ENCODE assay signal across 8 cellular contexts in the genomic region with DNA sequence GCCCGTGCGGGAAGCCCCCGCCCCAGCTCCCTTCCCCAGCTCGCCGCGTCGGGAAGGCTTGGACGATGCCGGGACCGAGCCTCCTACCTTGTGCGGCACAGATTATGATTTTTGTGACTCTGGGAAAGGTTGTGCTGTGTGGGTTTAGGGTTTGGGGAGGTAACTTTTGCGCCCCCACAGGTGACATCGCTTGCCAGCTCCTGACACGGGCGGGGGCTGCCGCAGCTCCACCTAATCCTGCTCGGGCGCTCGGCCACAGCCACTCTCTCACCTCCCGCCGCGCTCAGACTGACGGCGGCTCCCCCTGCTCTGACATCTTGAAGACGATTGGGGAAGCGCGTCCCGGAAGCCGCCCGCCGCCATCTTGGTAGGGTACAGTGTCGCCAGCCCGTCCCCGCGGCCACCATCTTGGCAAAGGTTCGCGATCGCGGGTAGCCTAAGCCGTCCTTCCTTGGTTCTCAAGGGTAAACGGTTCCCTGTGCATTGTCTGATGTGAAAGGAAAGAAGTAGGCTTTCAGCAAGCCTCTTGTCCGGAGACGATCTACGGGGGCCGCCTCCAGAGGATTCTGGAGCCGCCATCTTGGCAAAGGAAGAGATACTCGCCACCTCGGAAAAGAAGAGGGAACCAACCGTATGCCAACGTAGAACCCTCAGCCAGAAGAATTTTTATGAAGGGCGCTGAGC. TPM values are rescaled to one million over a fixed set of nuclear protein-coding genes. Genes with fewer than 3 reads are reported as not detected.
A peak's percentile ranks its signal among the peaks of the same experiment; 100 is the strongest.
DNase-seq lines count a peak whose midpoint lies in the region; ATAC-seq and TF ChIP-seq lines count a peak whose summit lies in the region.

No MANE protein-coding gene starts in this region.

- no peaks in the 10 kb centered on the region for H3K9me3 Mint-ChIP-seq in activated naive CD8-positive, alpha-beta T cell (ENCODE audit: low read depth)

- peak; percentile 95 for DNase-seq in Daoy (ENCODE audit: low read depth)
- peak; percentile 82 for DNase-seq in H4 (ENCODE audit: low spot score)
- DNase-seq in MM.1S, result peak; percentile 85
- peak; percentile 94 for DNase-seq in Right ventricle myocardium superior
- DNase-seq in tibial nerve (ENCODE audit: low spot score in 2 of 2), result peak; percentile 74 to 76

- 2 to 5% methylated on average over 15 to 32 of the region's 51 CpGs for WGBS in tibial nerve, 2 donors

- peaks cover 33% of the 10 kb centered on the region for H3K79me2 ChIP-seq in MM.1S (ENCODE audit: low read length)
- peaks cover 14% of the 10 kb centered on the region for H3K79me2 ChIP-seq in parathyroid adenoma

- H3K27ac ChIP-seq in MM.1S (ENCODE audit: low read length) (peak overlapping the region; percentile 96), parathyroid adenoma (peak overlapping the region; percentile 97), tibial nerve (peak overlapping the region; percentile 98 to 99 (median 98))

- no peaks in the 10 kb centered on the region for H3K27me3 Mint-ChIP-seq in activated naive CD8-positive, alpha-beta T cell

- no peaks in the 10 kb centered on the region for H3K9me3 ChIP-seq in MM.1S (replicated peaks; ENCODE audit: insufficient read depth, low read length)
- no peaks in the 10 kb centered on the region for H3K9me3 ChIP-seq in parathyroid adenoma (ENCODE audit: control insufficient read depth, low read length)
- no peaks in the 10 kb centered on the region for H3K9me3 ChIP-seq in tibial nerve

- H3K36me3 Mint-ChIP-seq in activated naive CD8-positive, alpha-beta T cell, result peaks cover 15% of the 10 kb centered on the region

- TF ChIP-seq CTCF in MM.1S (IDR thresholded peaks at IDR 0.05; ENCODE audit: low read length) (no peak; the same call in 1 of the 2 replicates), parathyroid adenoma (IDR thresholded peaks at IDR 0.05) (no peak), tibial nerve (IDR thresholded peaks at IDR 0.05) (peak in 4 of 5 experiments; percentile 9 to 33 (median 18))

- H3F3A ChIP-seq in MM.1S (ENCODE audit: insufficient read depth, low read length), result peaks cover 33% of the 10 kb centered on the region

- peaks cover 33% of the 10 kb centered on the region for H3K4me1 Mint-ChIP-seq in activated naive CD8-positive, alpha-beta T cell (ENCODE audit: low read depth)

- H3K4me1 ChIP-seq in MM.1S (ENCODE audit: low read length) (no peaks in the 10 kb centered on the region), parathyroid adenoma (no peaks in the 10 kb centered on the region), tibial nerve (peaks cover 0 to 20% (median 6%) of the 10 kb centered on the region in 4 donors)

- H3K36me3 ChIP-seq in MM.1S (replicated peaks; ENCODE audit: insufficient read depth, low read length) (no peaks in the 10 kb centered on the region), parathyroid adenoma (ENCODE audit: control insufficient read depth, insufficient read depth, low read length) (no peaks in the 10 kb centered on the region), tibial nerve (no peaks in the 10 kb centered on the region)

- H3K4me2 ChIP-seq in MM.1S (ENCODE audit: low read depth, low read length) (peak overlapping the region; percentile 98), parathyroid adenoma (ENCODE audit: low read length) (peak overlapping the region; percentile 99)

- H2AFZ ChIP-seq in MM.1S (ENCODE audit: low read length) (peak overlapping the region; percentile 88), parathyroid adenoma (peak overlapping the region; percentile 97)

- intact Hi-C loops in Right ventricle myocardium superior (cut with DNase I), result loop anchor here (10.0 kb wide), 1 partner anchor 400 kb away; no protein-coding TSS in a partner anchor

- H3K4me3 ChIP-seq in MM.1S (ENCODE audit: low read length) (peak overlapping the region; percentile 84), parathyroid adenoma (ENCODE audit: low read depth, low read length) (peak overlapping the region; percentile 60), tibial nerve (peak overlapping the region; percentile 80 to 87 (median 84))

- no peaks in the 10 kb centered on the region for H4K20me1 ChIP-seq in MM.1S (ENCODE audit: insufficient read depth, low read length)

- H3K4me3 Mint-ChIP-seq in activated naive CD8-positive, alpha-beta T cell, result peak overlapping the region; percentile 92

- TF ChIP-seq POLR2A in tibial nerve (IDR thresholded peaks at IDR 0.05), result peak; percentile 48 to 64

- H3K27me3 ChIP-seq in MM.1S (replicated peaks; ENCODE audit: insufficient read depth, low read length), result no peaks in the 10 kb centered on the region
- H3K27me3 ChIP-seq in parathyroid adenoma (ENCODE audit: control insufficient read depth, insufficient read depth, low read length), result no peaks in the 10 kb centered on the region
- H3K27me3 ChIP-seq in tibial nerve, result no peaks in the 10 kb centered on the region

- peak in 1 of 2 donors; percentile 82 for TF ChIP-seq EP300 in tibial nerve (IDR thresholded peaks at IDR 0.05)

- ATAC-seq in SK-N-SH treated with all-trans-retinoic acid at 6 μM for 48 hours (peak; percentile 56), Right ventricle myocardium superior (ENCODE audit: poor library complexity) (peak; percentile 65)

- H3K9me2 ChIP-seq in MM.1S (replicated peaks; ENCODE audit: insufficient read depth, low read length), result no peaks in the 10 kb centered on the region

- H3K9ac ChIP-seq in MM.1S (ENCODE audit: low read length) (peak overlapping the region; percentile 85), parathyroid adenoma (peak overlapping the region; percentile 70)

- peak overlapping the region; percentile 99 for H3K27ac Mint-ChIP-seq in activated naive CD8-positive, alpha-beta T cell

TF ChIP-seq in SK-N-SH treated with all-trans-retinoic acid at 6 μM for 48 hours, 23 proteins besides CTCF, POLR2A, EP300 and RAD21 (continues in another document):
- TF ChIP-seq, protein P1, sequence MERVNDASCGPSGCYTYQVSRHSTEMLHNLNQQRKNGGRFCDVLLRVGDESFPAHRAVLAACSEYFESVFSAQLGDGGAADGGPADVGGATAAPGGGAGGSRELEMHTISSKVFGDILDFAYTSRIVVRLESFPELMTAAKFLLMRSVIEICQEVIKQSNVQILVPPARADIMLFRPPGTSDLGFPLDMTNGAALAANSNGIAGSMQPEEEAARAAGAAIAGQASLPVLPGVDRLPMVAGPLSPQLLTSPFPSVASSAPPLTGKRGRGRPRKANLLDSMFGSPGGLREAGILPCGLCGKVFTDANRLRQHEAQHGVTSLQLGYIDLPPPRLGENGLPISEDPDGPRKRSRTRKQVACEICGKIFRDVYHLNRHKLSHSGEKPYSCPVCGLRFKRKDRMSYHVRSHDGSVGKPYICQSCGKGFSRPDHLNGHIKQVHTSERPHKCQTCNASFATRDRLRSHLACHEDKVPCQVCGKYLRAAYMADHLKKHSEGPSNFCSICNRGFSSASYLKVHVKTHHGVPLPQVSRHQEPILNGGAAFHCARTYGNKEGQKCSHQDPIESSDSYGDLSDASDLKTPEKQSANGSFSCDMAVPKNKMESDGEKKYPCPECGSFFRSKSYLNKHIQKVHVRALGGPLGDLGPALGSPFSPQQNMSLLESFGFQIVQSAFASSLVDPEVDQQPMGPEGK (CRISPR knock-in tag; IDR thresholded peaks at IDR 0.05; ENCODE audit: borderline replicate concordance), result peak; percentile 34; the same call in 1 of the 2 replicates
- TF ChIP-seq ESRRG (CRISPR knock-in tag; IDR thresholded peaks at IDR 0.05) (no peak), ZNF565 (CRISPR knock-in tag; conservative IDR thresholded peaks at IDR 0.05; ENCODE audit: low read depth) (peak; percentile 93), PPARA (CRISPR knock-in tag; IDR thresholded peaks at IDR 0.05; ENCODE audit: borderline replicate concordance) (no peak; the same call in 1 of the 2 replicates), BACH2 (CRISPR knock-in tag; IDR thresholded peaks at IDR 0.05; ENCODE audit: borderline replicate concordance) (no peak), OSR1 (CRISPR knock-in tag; IDR thresholded peaks at IDR 0.05) (peak; percentile 89; the same call in 1 of the 2 replicates), ZNF70 (CRISPR knock-in tag; IDR thresholded peaks at IDR 0.05) (no peak; the same call in 1 of the 2 replicates), ISL1 (CRISPR knock-in tag; IDR thresholded peaks at IDR 0.05) (no peak; the same call in 1 of the 2 replicates), CSDC2 (CRISPR knock-in tag; IDR thresholded peaks at IDR 0.05) (peak; percentile 97; the same call in 1 of the 2 replicates), ZC3H10 (CRISPR knock-in tag; IDR thresholded peaks at IDR 0.05) (peak; percentile 82), ARNTL (CRISPR knock-in tag; IDR thresholded peaks at IDR 0.05; ENCODE audit: borderline replicate concordance, low read depth) (no peak), ZFP3 (CRISPR knock-in tag; IDR thresholded peaks at IDR 0.05) (peak; percentile 90), GLIS3 (CRISPR knock-in tag; IDR thresholded peaks at IDR 0.05) (no peak)
- TF ChIP-seq, protein P2, sequence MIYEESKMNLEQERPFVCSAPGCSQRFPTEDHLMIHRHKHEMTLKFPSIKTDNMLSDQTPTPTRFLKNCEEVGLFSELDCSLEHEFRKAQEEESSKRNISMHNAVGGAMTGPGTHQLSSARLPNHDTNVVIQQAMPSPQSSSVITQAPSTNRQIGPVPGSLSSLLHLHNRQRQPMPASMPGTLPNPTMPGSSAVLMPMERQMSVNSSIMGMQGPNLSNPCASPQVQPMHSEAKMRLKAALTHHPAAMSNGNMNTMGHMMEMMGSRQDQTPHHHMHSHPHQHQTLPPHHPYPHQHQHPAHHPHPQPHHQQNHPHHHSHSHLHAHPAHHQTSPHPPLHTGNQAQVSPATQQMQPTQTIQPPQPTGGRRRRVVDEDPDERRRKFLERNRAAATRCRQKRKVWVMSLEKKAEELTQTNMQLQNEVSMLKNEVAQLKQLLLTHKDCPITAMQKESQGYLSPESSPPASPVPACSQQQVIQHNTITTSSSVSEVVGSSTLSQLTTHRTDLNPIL (CRISPR knock-in tag; IDR thresholded peaks at IDR 0.05; ENCODE audit: low read depth), result peak; percentile 18; the same call in 1 of the 2 replicates
- TF ChIP-seq, protein P3, sequence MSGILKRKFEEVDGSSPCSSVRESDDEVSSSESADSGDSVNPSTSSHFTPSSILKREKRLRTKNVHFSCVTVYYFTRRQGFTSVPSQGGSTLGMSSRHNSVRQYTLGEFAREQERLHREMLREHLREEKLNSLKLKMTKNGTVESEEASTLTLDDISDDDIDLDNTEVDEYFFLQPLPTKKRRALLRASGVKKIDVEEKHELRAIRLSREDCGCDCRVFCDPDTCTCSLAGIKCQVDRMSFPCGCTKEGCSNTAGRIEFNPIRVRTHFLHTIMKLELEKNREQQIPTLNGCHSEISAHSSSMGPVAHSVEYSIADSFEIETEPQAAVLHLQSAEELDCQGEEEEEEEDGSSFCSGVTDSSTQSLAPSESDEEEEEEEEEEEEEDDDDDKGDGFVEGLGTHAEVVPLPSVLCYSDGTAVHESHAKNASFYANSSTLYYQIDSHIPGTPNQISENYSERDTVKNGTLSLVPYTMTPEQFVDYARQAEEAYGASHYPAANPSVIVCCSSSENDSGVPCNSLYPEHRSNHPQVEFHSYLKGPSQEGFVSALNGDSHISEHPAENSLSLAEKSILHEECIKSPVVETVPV (CRISPR knock-in tag; IDR thresholded peaks at IDR 0.05), result no peak

RNA-seq across cellular contexts. Expression of a gene that starts 1.7 kb away (rescaled TPM):
- total RNA-seq in Daoy (2014; rRNA removed; shearing (Covaris generic)), result 74.7 and 75.7 TPM in 2 replicates
- total RNA-seq in H4 (2014; rRNA removed; shearing (Covaris generic)), result 47.9 and 55.5 TPM in 2 replicates
- total RNA-seq in Right ventricle myocardium superior, result 48.9 TPM
- 10 to 100 TPM; 47.1 to 86.2 (median 75.8) TPM for total RNA-seq in tibial nerve

Comparison
In these comparisons a context has a peak if more than half of its experiments do, and no peak if none do; other contexts are left out.
1. Peak in every context shown above with its lines: DNase-seq, ATAC-seq, H3K4me3 ChIP-seq and H3K27ac ChIP-seq.
2. CTCF ChIP-seq: peak in tibial nerve (4 of 5); none in MM.1S (single experiment) and parathyroid adenoma (single experiment).